ENCODE assay signal across 12 cellular contexts in the genomic region with DNA sequence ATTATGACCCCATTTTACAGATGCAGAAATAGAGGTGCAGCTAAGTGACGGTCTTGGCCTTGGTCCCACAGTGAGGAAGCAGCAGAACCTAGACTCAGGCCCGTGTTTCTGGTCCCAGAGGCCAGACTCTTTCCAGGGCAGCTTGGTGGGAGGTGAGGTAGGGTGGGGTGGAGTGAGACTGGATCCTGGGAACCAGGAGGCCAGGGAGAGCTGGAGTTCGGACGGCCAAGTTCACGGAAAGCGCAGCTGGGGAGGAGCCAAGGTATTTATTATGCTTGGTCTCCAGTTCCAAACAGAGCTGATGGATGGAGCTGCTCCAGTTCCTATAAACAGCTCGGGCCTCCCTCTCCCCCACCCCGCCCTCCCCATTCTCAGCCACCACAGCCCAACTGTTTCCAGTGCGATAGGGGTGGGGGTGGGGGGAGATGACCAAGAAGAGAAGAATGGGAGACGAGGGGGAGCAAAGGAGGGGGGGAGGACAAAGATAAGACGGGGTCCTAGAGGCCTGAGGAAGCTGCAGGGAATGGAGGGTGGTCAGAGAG. TPM values are rescaled to one million over a fixed set of nuclear protein-coding genes. Genes with fewer than 3 reads are reported as not detected.
DNase-seq lines count a peak whose midpoint lies in the region; ATAC-seq and TF ChIP-seq lines count a peak whose summit lies in the region.
"Had no signal": no experiment of that assay in that cellular context is flagged by ENCODE, and none has a peak within 500 bp of the region (broad histone marks: within the 10 kb centered on the region; RNA-seq: fewer than 3 reads in every experiment).

No MANE protein-coding gene starts in this region.

- H3K4me1 Mint-ChIP-seq in activated T-cell treated with anti-CD3 and anti-CD28 coated beads, Interleukin-2, amount 50 U/mL, for 24 hours (ENCODE audit: low read depth): no peaks in the 10 kb centered on the region
- H3K4me1 Mint-ChIP-seq in activated T-cell treated with anti-CD3 and anti-CD28 coated beads, Interleukin-2, amount 50 U/mL, for 72 hours (ENCODE audit: low read depth): no peaks in the 10 kb centered on the region
- H3K4me1 Mint-ChIP-seq in nephron progenitor cell: peaks cover 58% of the 10 kb centered on the region

- H3K4me2 ChIP-seq in OCI-LY7 (ENCODE audit: low read length): no peak overlapping the region

- H4K20me1 ChIP-seq in OCI-LY7 (ENCODE audit: insufficient read depth, low read length): no peaks in the 10 kb centered on the region

- peaks cover 0 to 9% of the 10 kb centered on the region in 2 donors for H3K36me3 ChIP-seq in gastroesophageal sphincter
- no peaks in the 10 kb centered on the region for H3K36me3 ChIP-seq in aorta (ENCODE audit: control insufficient read depth in 1 of 2, insufficient read depth in 2 of 2, low read length in 1 of 2)
- H3K36me3 ChIP-seq in OCI-LY7 (ENCODE audit: insufficient read depth, low read length): peaks cover 27% of the 10 kb centered on the region

- H3K79me2 ChIP-seq in OCI-LY7 (ENCODE audit: insufficient read depth, low read depth, low read length): no peaks in the 10 kb centered on the region

- H3K4me1 ChIP-seq in gastroesophageal sphincter (peaks cover 0 to 57% (median 32%) of the 10 kb centered on the region in 3 donors), aorta (ENCODE audit: control insufficient read depth in 1 of 2, insufficient read depth in 2 of 2, low read length in 2 of 2) (peaks cover 0 to 2% of the 10 kb centered on the region in 2 donors), OCI-LY7 (ENCODE audit: insufficient read depth, low read length, poor library complexity, severe bottlenecking) (peaks cover 9% of the 10 kb centered on the region)

- no peak for ATAC-seq in activated T-cell treated with anti-CD3 and anti-CD28 coated beads, Interleukin-2, amount 50 U/mL, for 72 hours (replicated peaks in 1 of 2)
- ATAC-seq in gastroesophageal sphincter (peak; percentile 66), aorta (ENCODE audit: low FRiP score) (peak; percentile 87)
- ATAC-seq: stimulated activated naive CD8-positive, alpha-beta T cell treated with anti-CD3 and anti-CD28 coated beads, Interleukin-15, amount 100 ng/mL, for 72 hours had no signal

- H3K27ac ChIP-seq in gastroesophageal sphincter (peak overlapping the region in 3 of 4 donors; percentile 64 to 75 (median 65)), aorta (ENCODE audit: low read depth in 1 of 2, low read length in 2 of 2) (peak overlapping the region; percentile 69 to 93), substantia nigra (ENCODE audit: low read depth, low read length, poor library complexity, severe bottlenecking) (no peak overlapping the region), OCI-LY7 (ENCODE audit: low read depth, low read length, poor library complexity, severe bottlenecking) (no peak overlapping the region)

- WGBS in gastroesophageal sphincter (ENCODE audit: low coverage in 1 of 2), 2 donors: 3 to 35% methylated on average over 2 to 5 of the region's 11 CpGs
- WGBS in aorta, 2 donors: 0 to 2% methylated on average over 8 to 11 of the region's 11 CpGs

- H3K27me3 Mint-ChIP-seq in activated T-cell treated with anti-CD3 and anti-CD28 coated beads, Interleukin-2, amount 50 U/mL, for 24 hours: peaks cover 10% of the 10 kb centered on the region
- peaks cover 9% of the 10 kb centered on the region for H3K27me3 Mint-ChIP-seq in activated T-cell treated with anti-CD3 and anti-CD28 coated beads, Interleukin-2, amount 50 U/mL, for 72 hours (ENCODE audit: low read depth)
- peaks cover 3% of the 10 kb centered on the region for H3K27me3 Mint-ChIP-seq in nephron progenitor cell (ENCODE audit: low read depth, poor library complexity)

- POLR2A ChIA-PET in OCI-LY7 (lab: Charles Lee): no interaction called here

- H3K27ac Mint-ChIP-seq in activated T-cell treated with anti-CD3 and anti-CD28 coated beads, Interleukin-2, amount 50 U/mL, for 24 hours: no peak overlapping the region
- H3K27ac Mint-ChIP-seq in activated T-cell treated with anti-CD3 and anti-CD28 coated beads, Interleukin-2, amount 50 U/mL, for 72 hours: no peak overlapping the region
- peak overlapping the region; percentile 87 for H3K27ac Mint-ChIP-seq in nephron progenitor cell

- TF ChIP-seq EP300 in gastroesophageal sphincter (IDR thresholded peaks at IDR 0.05): no peak

- H3K9me3 ChIP-seq in gastroesophageal sphincter: no peaks in the 10 kb centered on the region
- H3K9me3 ChIP-seq in aorta (ENCODE audit: control insufficient read depth, low read length): no peaks in the 10 kb centered on the region
- H3K9me3 ChIP-seq in OCI-LY7 (ENCODE audit: low read length): no peaks in the 10 kb centered on the region; the same call in 1 of the 2 replicates

- DNase-seq in activated T-cell treated with anti-CD3 and anti-CD28 coated beads, Interleukin-2, amount 50 U/mL, for 24 hours: peak; percentile 9
- no peak for DNase-seq in activated T-cell treated with anti-CD3 and anti-CD28 coated beads, Interleukin-2, amount 50 U/mL, for 72 hours
- no peak for DNase-seq in nephron progenitor cell
- DNase-seq in aorta: peak; percentile 88 to 92
- DNase-seq in substantia nigra (lab: John Stamatoyannopoulos, UW): no peak
- no peak for DNase-seq in OCI-LY7 (ENCODE audit: low spot score)
- no peak for DNase-seq in HK-2 (ENCODE audit: unreplicated experiment)
- DNase-seq: ACHN; activated naive CD4-positive, alpha-beta T cell; NCI-H2107 had no signal

- H3K36me3 Mint-ChIP-seq in activated T-cell treated with anti-CD3 and anti-CD28 coated beads, Interleukin-2, amount 50 U/mL, for 24 hours (ENCODE audit: low read depth): no peaks in the 10 kb centered on the region
- no peaks in the 10 kb centered on the region for H3K36me3 Mint-ChIP-seq in activated T-cell treated with anti-CD3 and anti-CD28 coated beads, Interleukin-2, amount 50 U/mL, for 72 hours (ENCODE audit: insufficient read depth in 2 of 2)
- H3K36me3 Mint-ChIP-seq in nephron progenitor cell (ENCODE audit: low read depth): no peaks in the 10 kb centered on the region

- no peak overlapping the region for H3K4me3 Mint-ChIP-seq in activated T-cell treated with anti-CD3 and anti-CD28 coated beads, Interleukin-2, amount 50 U/mL, for 24 hours
- no peak overlapping the region for H3K4me3 Mint-ChIP-seq in activated T-cell treated with anti-CD3 and anti-CD28 coated beads, Interleukin-2, amount 50 U/mL, for 72 hours
- no peak overlapping the region for H3K4me3 Mint-ChIP-seq in nephron progenitor cell
- H3K4me3 Mint-ChIP-seq: stimulated activated naive CD8-positive, alpha-beta T cell treated with anti-CD3 and anti-CD28 coated beads, Interleukin-15, amount 100 ng/mL, for 72 hours had no signal

- H2AFZ ChIP-seq in OCI-LY7 (ENCODE audit: low read length): no peak overlapping the region

- TF ChIP-seq POLR2A in gastroesophageal sphincter (IDR thresholded peaks at IDR 0.05): no peak

- H3K4me3 ChIP-seq in gastroesophageal sphincter (no peak overlapping the region), aorta (ENCODE audit: low read length in 2 of 2) (no peak overlapping the region), OCI-LY7 (ENCODE audit: low read depth, low read length, poor library complexity, severe bottlenecking) (no peak overlapping the region)

- intact Hi-C loops in aorta (cut with DNase I) (loop anchor here in 1 of 2 donors (5.0 kb wide), 1 partner anchor 37 kb away; no protein-coding TSS in a partner anchor), OCI-LY7 (cut with micrococcal nuclease; ENCODE audit: unreplicated experiment) (no loop called here)

- CTCF ChIA-PET in OCI-LY7 (lab: Charles Lee; ENCODE audit: unreplicated experiment): no interaction called here

- TF ChIP-seq CTCF in gastroesophageal sphincter (IDR thresholded peaks at IDR 0.05): no peak
- TF ChIP-seq CTCF in nephron progenitor cell (IDR thresholded peaks at IDR 0.05): no peak
- no peak for TF ChIP-seq CTCF in OCI-LY7 (conservative IDR thresholded peaks at IDR 0.05; ENCODE audit: low read length)

- no TSS peak for BruUV-seq in OCI-LY7 (replicated peaks; lab: Mats Ljungman, UMichigan)

- H3K9me3 Mint-ChIP-seq in activated T-cell treated with anti-CD3 and anti-CD28 coated beads, Interleukin-2, amount 50 U/mL, for 24 hours: no peaks in the 10 kb centered on the region
- no peaks in the 10 kb centered on the region for H3K9me3 Mint-ChIP-seq in activated T-cell treated with anti-CD3 and anti-CD28 coated beads, Interleukin-2, amount 50 U/mL, for 72 hours
- peaks cover 11% of the 10 kb centered on the region for H3K9me3 Mint-ChIP-seq in nephron progenitor cell
- H3K9me3 Mint-ChIP-seq: stimulated activated naive CD8-positive, alpha-beta T cell treated with anti-CD3 and anti-CD28 coated beads, Interleukin-15, amount 100 ng/mL, for 72 hours had no signal

- no peaks in the 10 kb centered on the region for H3K9me2 ChIP-seq in OCI-LY7 (ENCODE audit: insufficient read depth, low read length)

- H3K27me3 ChIP-seq in gastroesophageal sphincter (no peaks in the 10 kb centered on the region), aorta (ENCODE audit: control insufficient read depth in 1 of 2, insufficient read depth in 2 of 2, low read length in 1 of 2) (no peaks in the 10 kb centered on the region)

RNA-seq across cellular contexts. Expression of gene LRRC32, which starts 16.2 kb away (rescaled TPM):
- total RNA-seq in activated T-cell treated with anti-CD3 and anti-CD28 coated beads, Interleukin-2, amount 50 U/mL, for 72 hours: 10 to 100 TPM; 12.5 to 16.4 TPM
- total RNA-seq in gastroesophageal sphincter (10 to 100 TPM; 22.7 to 37.6 (median 31.1) TPM), aorta (100 to 1,000 TPM; 130 to 174 TPM), OCI-LY7 (2022) (15.0 and 25.3 TPM in 2 replicates)
- 100 to 1,000 TPM in 1 of 2 donors, 10 to 100 TPM in 1; 38.8 to 121 TPM for polyA plus RNA-seq in aorta
- 5.4 and 5.5 TPM in 2 replicates for total RNA-seq in OCI-LY7 (2014; rRNA removed; shearing (Covaris generic))

Comparison
In these comparisons a context has a peak if more than half of its experiments do, and no peak if none do; other contexts are left out.
1. DNase-seq: peak in activated T-cell treated with anti-CD3 and anti-CD28 coated beads, Interleukin-2, amount 50 U/mL, for 24 hours (single experiment) and aorta (2 of 2); none in activated T-cell treated with anti-CD3 and anti-CD28 coated beads, Interleukin-2, amount 50 U/mL, for 72 hours (0 of 2), nephron progenitor cell (single experiment), substantia nigra (0 of 49), OCI-LY7 (single experiment) and HK-2 (single experiment).
2. ATAC-seq: peak in gastroesophageal sphincter (single experiment) and aorta (single experiment); none in activated T-cell treated with anti-CD3 and anti-CD28 coated beads, Interleukin-2, amount 50 U/mL, for 72 hours (0 of 2).
3. H3K27ac ChIP-seq: peak in gastroesophageal sphincter (3 of 4) and aorta (2 of 2); none in substantia nigra (single experiment) and OCI-LY7 (single experiment).